Comparison of ENCODE assay signal across 19 cellular contexts in the genomic region with DNA sequence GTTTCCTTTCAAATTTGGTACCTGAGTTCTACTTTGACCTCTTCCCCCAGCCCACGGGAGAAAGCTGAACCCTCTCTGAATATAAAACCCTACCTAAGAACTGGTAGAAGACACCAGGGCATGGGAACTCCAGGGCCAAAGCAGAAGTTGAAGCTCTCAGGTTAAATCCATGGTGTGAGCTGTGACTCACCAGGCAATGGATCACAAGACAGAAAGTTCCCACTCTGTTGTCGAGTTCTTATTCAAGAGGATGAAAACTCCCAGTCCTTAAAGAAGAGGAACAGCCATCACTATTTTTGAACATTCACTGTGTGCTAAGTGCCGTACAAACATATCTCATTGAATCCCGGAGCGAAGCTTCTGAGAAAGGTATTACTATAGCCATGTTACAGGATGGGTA. TPM values are rescaled to one million over a fixed set of nuclear protein-coding genes. Genes with fewer than 3 reads are reported as not detected.
DNase-seq lines count a peak whose midpoint lies in the region; TF ChIP-seq lines count a peak whose summit lies in the region.
"Had no signal": no experiment of that assay in that cellular context is flagged by ENCODE, and none has a peak within 500 bp of the region (broad histone marks: within the 10 kb centered on the region; RNA-seq: fewer than 3 reads in every experiment).

No MANE protein-coding gene starts in this region.

- no peak for TF ChIP-seq EP300 in transverse colon (IDR thresholded peaks at IDR 0.05; ENCODE audit: low read depth)

- H3K4me1 ChIP-seq in transverse colon: peaks cover 0 to 16% (median 0%) of the 10 kb centered on the region in 4 donors

- in situ Hi-C loops in GM13976 (cut with MboI; ENCODE audit: low sequenced_read_pairs, unreplicated experiment) (no loop called here), transverse colon (cut with MboI; ENCODE audit: low pct_ligation_motif_present in 1 of 4, low pct_unique_long_range_greater_than_20kb in 1 of 4, low sequenced_read_pairs in 3 of 4) (no loop called here)

- WGBS in transverse colon (ENCODE audit: low coverage in 1 of 2), 2 donors: 83% methylated on average over 5 of the region's 5 CpGs; no CpG with 5 or more reads in 1 of the 2 donors

- intact Hi-C loops in transverse colon (cut with DNase I; ENCODE audit: low total_unique reads): no loop called here

- no peaks in the 10 kb centered on the region for H3K27me3 ChIP-seq in transverse colon
- H3K27me3 ChIP-seq: MG63 had no signal

- TF ChIP-seq CTCF in GM13976 (IDR thresholded peaks at IDR 0.05; ENCODE audit: borderline replicate concordance, control extremely low read depth, extremely low read depth, insufficient read depth, missing control alignments) (no peak), transverse colon (IDR thresholded peaks at IDR 0.05) (no peak)

- H3K36me3 ChIP-seq in transverse colon: peaks cover 0 to 14% (median 0%) of the 10 kb centered on the region in 4 donors

- H3K27ac ChIP-seq in transverse colon: peak overlapping the region; percentile 45 to 70 (median 58)

- H3K9me3 ChIP-seq in transverse colon: no peaks in the 10 kb centered on the region
- H3K9me3 ChIP-seq: MG63 had no signal

- peak; percentile 35 for DNase-seq in GM13976 (ENCODE audit: low spot score)
- DNase-seq in amniotic epithelial cell (ENCODE audit: low read depth): peak; percentile 19
- DNase-seq in medulla oblongata (ENCODE audit: extremely low spot score): peak; percentile 63
- no peak for DNase-seq in transverse colon
- DNase-seq in inferior parietal cortex (ENCODE audit: extremely low spot score): no peak
- no peak for DNase-seq in cerebellum (ENCODE audit: low spot score)
- DNase-seq in DMS79 (lab: John Stamatoyannopoulos, UW): no peak
- DNase-seq: ACHN; DND-41; HCEC 1CT; Kasumi-1; MG63; NCI-H1105; NCI-H1694; NCI-H2081 treated with DMSO at 0.1 percent for 48 hours; NK-92 treated with Interleukin-12 subunit alpha and Interleukin-12 subunit beta, amount 100 ng/mL, for 24 hours; Right ventricle myocardium superior had no signal

- no peak for TF ChIP-seq POLR2A in transverse colon (IDR thresholded peaks at IDR 0.05)

- no peak overlapping the region for H3K4me3 ChIP-seq in transverse colon
- H3K4me3 ChIP-seq: GM23338, MG63 had no signal

RNA-seq across cellular contexts. Expression of a gene that starts 8.9 kb away (rescaled TPM):
- total RNA-seq in transverse colon (10 to 100 TPM in 2 of 4 donors, 1 to 10 TPM in 2; 2.6 to 18.2 (median 10.6) TPM), cerebellum (22.0 TPM)

RNA-seq across cellular contexts. Expression of a gene that starts 39.4 kb away (rescaled TPM):
- total RNA-seq in transverse colon (10 to 100 TPM in 1 of 4 donors, 1 to 10 TPM in 3; 2.4 to 20.6 (median 5.9) TPM), cerebellum (1.8 TPM)
- total RNA-seq: G401 had no signal

Comparison
In these comparisons a context has a peak if more than half of its experiments do, and no peak if none do; other contexts are left out.
1. DNase-seq: peak in GM13976 (single experiment), amniotic epithelial cell (single experiment) and medulla oblongata (single experiment); none in transverse colon (single experiment), inferior parietal cortex (single experiment), cerebellum (single experiment) and DMS79 (single experiment).